ENCODE assay signal across 8 cellular contexts in genomic region chr19:40799558-40800338, GRCh38. TPM values are rescaled to one million over a fixed set of nuclear protein-coding genes. Genes with fewer than 3 reads are reported as not detected.
A peak's percentile ranks its signal among the peaks of the same experiment; 100 is the strongest.
DNase-seq lines count a peak whose midpoint lies in the region; ATAC-seq and TF ChIP-seq lines count a peak whose summit lies in the region.

No MANE protein-coding gene starts in this region.

- peaks cover 39% of the 10 kb centered on the region for H3K36me3 ChIP-seq in RWPE2 (ENCODE audit: low read depth)
- H3K36me3 ChIP-seq in effector memory CD4-positive, alpha-beta T cell (ENCODE audit: control insufficient read depth, insufficient read depth, low read length): peaks cover 7% of the 10 kb centered on the region
- H3K36me3 ChIP-seq in mucosa of rectum (ENCODE audit: control insufficient read depth in 2 of 2, insufficient read depth in 2 of 2, low read length in 2 of 2): peaks cover 13 to 24% of the 10 kb centered on the region in 2 donors
- H3K36me3 ChIP-seq in vagina: peaks cover 0 to 5% of the 10 kb centered on the region in 2 donors

- peak; percentile 40 for DNase-seq in activated T-cell treated with anti-CD3 and anti-CD28 coated beads, Interleukin-2, amount 50 U/mL, for 1 hour
- DNase-seq in activated T-cell treated with anti-CD3 and anti-CD28 coated beads for 4 hours: no peak
- no peak for DNase-seq in RWPE2 (ENCODE audit: low spot score)
- no peak for DNase-seq in effector memory CD4-positive, alpha-beta T cell
- DNase-seq in vagina (ENCODE audit: extremely low spot score in 2 of 2): no peak

- TF ChIP-seq CTCF in RWPE2 (IDR thresholded peaks at IDR 0.05; ENCODE audit: poor library complexity, severe bottlenecking): no peak
- TF ChIP-seq CTCF in vagina (IDR thresholded peaks at IDR 0.05): no peak

- H3K4me3 ChIP-seq in RWPE2 (ENCODE audit: severe bottlenecking) (peak overlapping the region; percentile 98), mucosa of rectum (ENCODE audit: low read length in 2 of 2) (peak overlapping the region; percentile 80 to 82), vagina (peak overlapping the region; percentile 73 to 95)
- H3K4me3 ChIP-seq in effector memory CD4-positive, alpha-beta T cell (ENCODE audit: insufficient read depth, low read depth, low read length, poor library complexity, severe bottlenecking): peak overlapping the region; percentile 72

- intact Hi-C loops in vagina (cut with DNase I): loop anchor here (5.0 to 10.0 kb wide), 4 partner anchors 45 to 1073 kb away; partner anchors contain the start of genes ACTMAP, COQ8B, ITPKC and SNRPA

- H3K9ac ChIP-seq in mucosa of rectum (ENCODE audit: low read depth in 1 of 2, low read length in 2 of 2): peak overlapping the region; percentile 80 to 97

- H3K4me1 ChIP-seq in RWPE2 (ENCODE audit: insufficient read depth, poor library complexity, severe bottlenecking) (peaks cover 29% of the 10 kb centered on the region), mucosa of rectum (ENCODE audit: control insufficient read depth in 2 of 2, insufficient read depth in 2 of 2, low read length in 2 of 2) (peaks cover 58 to 59% of the 10 kb centered on the region in 2 donors), vagina (peaks cover 59% of the 10 kb centered on the region)
- H3K4me1 ChIP-seq in effector memory CD4-positive, alpha-beta T cell (ENCODE audit: control insufficient read depth, insufficient read depth, low read length, poor library complexity, severe bottlenecking): peaks cover 49% of the 10 kb centered on the region

- H3K27me3 ChIP-seq in RWPE2 (ENCODE audit: insufficient read depth, poor library complexity, severe bottlenecking) (no peaks in the 10 kb centered on the region), mucosa of rectum (ENCODE audit: control insufficient read depth in 2 of 2, insufficient read depth in 2 of 2, low read length in 2 of 2) (no peaks in the 10 kb centered on the region), vagina (no peaks in the 10 kb centered on the region)
- no peaks in the 10 kb centered on the region for H3K27me3 ChIP-seq in effector memory CD4-positive, alpha-beta T cell (replicated peaks; ENCODE audit: control insufficient read depth, insufficient read depth, low read length, poor library complexity, severe bottlenecking)

- H3K9me3 ChIP-seq in RWPE2 (ENCODE audit: severe bottlenecking) (no peaks in the 10 kb centered on the region), mucosa of rectum (ENCODE audit: control insufficient read depth in 2 of 2, low read length in 2 of 2) (no peaks in the 10 kb centered on the region), vagina (no peaks in the 10 kb centered on the region)
- no peaks in the 10 kb centered on the region for H3K9me3 ChIP-seq in effector memory CD4-positive, alpha-beta T cell (ENCODE audit: control insufficient read depth, low read length)

- ATAC-seq in RWPE2 (ENCODE audit: low read depth) (no peak), GM18517 (IDR thresholded peaks at IDR 0.05; ENCODE audit: unreplicated experiment) (no peak), GM21717 (IDR thresholded peaks at IDR 0.05; ENCODE audit: unreplicated experiment) (no peak)

- TF ChIP-seq POLR2A in vagina (IDR thresholded peaks at IDR 0.05): no peak

- H3K27ac ChIP-seq in RWPE2 (ENCODE audit: poor library complexity, severe bottlenecking): peak overlapping the region; percentile 79
- peak overlapping the region; percentile 74 for H3K27ac ChIP-seq in effector memory CD4-positive, alpha-beta T cell (ENCODE audit: insufficient read depth, low read length, poor library complexity, severe bottlenecking)
- peak overlapping the region; percentile 93 for H3K27ac ChIP-seq in mucosa of rectum (ENCODE audit: low read depth in 2 of 2, low read length in 2 of 2)
- H3K27ac ChIP-seq in vagina: peak overlapping the region; percentile 98

RNA-seq across cellular contexts. Expression of gene EGLN2, which starts 0.8 kb away (rescaled TPM):
- total RNA-seq in vagina: 76.9 TPM

RNA-seq across cellular contexts. Expression of gene RAB4B, which starts 21.7 kb away (rescaled TPM):
- 22.3 TPM for total RNA-seq in vagina

RNA-seq across cellular contexts. Expression of gene MIA, which starts 24.4 kb away (rescaled TPM):
- total RNA-seq in vagina: 11.0 TPM

RNA-seq across cellular contexts. Expression of gene SNRPA, which starts 48.7 kb away (rescaled TPM):
- total RNA-seq in vagina: 72.7 TPM

RNA-seq across cellular contexts. Expression of gene ACTMAP, which starts 49.5 kb away (rescaled TPM):
- total RNA-seq in vagina: 2.2 TPM
